Comparison of ENCODE assay signal across 8 cellular contexts in genomic region chr1:115112496-115113375, GRCh38. TPM values are rescaled to one million over a fixed set of nuclear protein-coding genes. Genes with fewer than 3 reads are reported as not detected.
DNase-seq lines count a peak whose midpoint lies in the region; ATAC-seq, FAIRE-seq and TF ChIP-seq lines count a peak whose summit lies in the region.

No MANE protein-coding gene starts in this region.

- no peak overlapping the region for H3K4me3 Mint-ChIP-seq in T-cell
- H3K4me3 Mint-ChIP-seq in astrocyte (ENCODE audit: unreplicated experiment) = no peak overlapping the region

- H4K20me1 ChIP-seq in astrocyte (ENCODE audit: insufficient read depth, low read length) = no peaks in the 10 kb centered on the region

- H3K79me2 ChIP-seq in astrocyte (ENCODE audit: insufficient read depth, low read length) = no peaks in the 10 kb centered on the region

- H3K27me3 ChIP-seq in astrocyte (ENCODE audit: insufficient read depth, low read length) = no peaks in the 10 kb centered on the region

- H3K4me3 ChIP-seq in astrocyte (ENCODE audit: insufficient read depth, low read depth, low read length) = no peak overlapping the region

- peaks cover 5% of the 10 kb centered on the region for H3K36me3 Mint-ChIP-seq in T-cell
- H3K36me3 Mint-ChIP-seq in astrocyte (ENCODE audit: low read depth, unreplicated experiment) = no peaks in the 10 kb centered on the region

- H3K36me3 ChIP-seq in astrocyte (ENCODE audit: insufficient read depth, low read length) = no peaks in the 10 kb centered on the region

- ATAC-seq in Right ventricle myocardium inferior (peak; percentile 49), T-cell (replicated peaks in 1 of 4) (peak; percentile 46 to 55 (median 53)), GM19452 (IDR thresholded peaks at IDR 0.05; ENCODE audit: unreplicated experiment) (no peak)

- H3K4me2 ChIP-seq in astrocyte (ENCODE audit: low read length) = peak overlapping the region; percentile 36

- TF ChIP-seq CTCF in astrocyte (IDR thresholded peaks at IDR 0.05; ENCODE audit: insufficient read depth, low read depth, low read length) = peak; percentile 85

- no peak overlapping the region for H3K9ac ChIP-seq in astrocyte (ENCODE audit: low read length)

- peaks cover 20% of the 10 kb centered on the region for H3K4me1 ChIP-seq in astrocyte (ENCODE audit: insufficient read depth, low read length)

- H2AFZ ChIP-seq in astrocyte (ENCODE audit: low read depth, low read length) = peak overlapping the region; percentile 70

- intact Hi-C loops in Right ventricle myocardium inferior (cut with DNase I) (loop anchor here (1.0 to 2.0 kb wide), 2 partner anchors 60 to 133 kb away; no protein-coding TSS in a partner anchor), cardiac septum (cut with DNase I) (loop anchor here (2.0 to 5.0 kb wide), 2 partner anchors 60 to 134 kb away; no protein-coding TSS in a partner anchor)

- H3K4me1 Mint-ChIP-seq in T-cell (peaks cover 12 to 19% (median 15%) of the 10 kb centered on the region in 3 donors), astrocyte (ENCODE audit: low read depth, unreplicated experiment) (peaks cover 20% of the 10 kb centered on the region)

- H3K9me3 Mint-ChIP-seq in T-cell = peaks cover 0 to 9% (median 3%) of the 10 kb centered on the region in 3 donors
- peaks cover 2% of the 10 kb centered on the region for H3K9me3 Mint-ChIP-seq in astrocyte (ENCODE audit: unreplicated experiment)

- H3K27ac Mint-ChIP-seq in T-cell (no peak overlapping the region), astrocyte (ENCODE audit: unreplicated experiment) (peak overlapping the region; percentile 87)

- H3K27ac ChIP-seq in astrocyte (ENCODE audit: low read depth, low read length) = no peak overlapping the region

- CTCF ChIA-PET in T-cell (lab: Charles Lee) = interaction anchor here (0.6 to 4.7 kb wide), 19 partner anchors 9 to 140 kb away, joined by 3 to 26 read pairs (median 3); no protein-coding TSS in a partner anchor

- H3K27me3 Mint-ChIP-seq in T-cell (peaks cover 0 to 1% of the 10 kb centered on the region in 2 donors), astrocyte (ENCODE audit: low read depth, unreplicated experiment) (no peaks in the 10 kb centered on the region)

- peak; percentile 60 for FAIRE-seq in astrocyte (lab: Jason Lieb, UNC)

- no peaks in the 10 kb centered on the region for H3K9me3 ChIP-seq in astrocyte (ENCODE audit: insufficient read depth, low read depth, low read length)

- POLR2A ChIA-PET in T-cell (lab: Charles Lee) = no interaction called here

- DNase-seq in Right ventricle myocardium inferior (ENCODE audit: missing footprints) = no peak
- no peak for DNase-seq in cardiac septum (ENCODE audit: low spot score)
- DNase-seq in T-cell = peak in 29 of 34 experiments; percentile 14 to 64 (median 45)
- DNase-seq in astrocyte (ENCODE audit: low read depth) = no peak
- DNase-seq in kidney glomerular epithelial cell (lab: John Stamatoyannopoulos, UW) = peak; percentile 15
- peak in 2 of 3 donors; percentile 27 to 52 for DNase-seq in stimulated activated CD4-positive, alpha-beta T cell treated with anti-CD3 and anti-CD28 coated beads, TNF-alpha, amount 100 ng/mL, for 1 hour (ENCODE audit: low read depth in 3 of 3, low spot score in 1 of 3)
- DNase-seq in putamen (ENCODE audit: low spot score) = no peak

RNA-seq across cellular contexts. Expression of gene TSPAN2, which starts 23.4 kb away (rescaled TPM):
- total RNA-seq in Right ventricle myocardium inferior (10.3 TPM), cardiac septum (3.3 TPM), T-cell (1 to 10 TPM; 2.1 to 8.7 (median 4.0) TPM), astrocyte (23.7 and 32.8 TPM in 2 replicates)

Comparison
In these comparisons a context has a peak if more than half of its experiments do, and no peak if none do; other contexts are left out.
1. DNase-seq: peak in T-cell (29 of 34), kidney glomerular epithelial cell (single experiment) and stimulated activated CD4-positive, alpha-beta T cell treated with anti-CD3 and anti-CD28 coated beads, TNF-alpha, amount 100 ng/mL, for 1 hour (2 of 3); none in Right ventricle myocardium inferior (single experiment), cardiac septum (single experiment), astrocyte (single experiment) and putamen (single experiment).